Comparison of ENCODE assay signal across 9 cellular contexts in genomic region chr1:226457307-226457712, GRCh38. TPM values are rescaled to one million over a fixed set of nuclear protein-coding genes. Genes with fewer than 3 reads are reported as not detected.
DNase-seq lines count a peak whose midpoint lies in the region; ATAC-seq and TF ChIP-seq lines count a peak whose summit lies in the region.
"Had no signal": no experiment of that assay in that cellular context is flagged by ENCODE, and none has a peak within 500 bp of the region (broad histone marks: within the 10 kb centered on the region; RNA-seq: fewer than 3 reads in every experiment).

No MANE protein-coding gene starts in this region.

- H4K91ac ChIP-seq in trophoblast cell (ENCODE audit: low read depth, low read length): no peak overlapping the region

- no peak overlapping the region for H3K4me2 ChIP-seq in DOHH2 (ENCODE audit: low read length)
- no peak overlapping the region for H3K4me2 ChIP-seq in trophoblast cell (ENCODE audit: low read length)

- H4K8ac ChIP-seq in trophoblast cell (ENCODE audit: low read depth, low read length): no peak overlapping the region

- DNase-seq in RPMI8226: peak; percentile 24
- no peak for DNase-seq in progenitor cell of endocrine pancreas (ENCODE audit: low spot score, unreplicated experiment)
- no peak for DNase-seq in DMS153 treated with DMSO at 0.1 percent for 48 hours (lab: John Stamatoyannopoulos, UW; ENCODE audit: unreplicated experiment)
- no peak for DNase-seq in trophoblast cell
- no peak for DNase-seq in RKO (ENCODE audit: low spot score)
- DNase-seq: stimulated activated naive B cell treated with anti-CD40 and anti-IgM and Interleukin-4, amounts not matched to agents 10 μg/mL and 1 μg/mL and 100 μg/mL, for 72 hours had no signal

- H3K9me3 ChIP-seq in DOHH2 (ENCODE audit: control insufficient read depth, insufficient read depth, low read length): no peaks in the 10 kb centered on the region
- no peaks in the 10 kb centered on the region for H3K9me3 ChIP-seq in trophoblast cell (ENCODE audit: insufficient read depth, low read depth, low read length)

- no peaks in the 10 kb centered on the region for H3K36me3 Mint-ChIP-seq in activated naive CD4-positive, alpha-beta T cell treated with anti-CD3 and anti-CD28 coated beads, Interleukin-2, amount 50 U/mL, for 24 hours
- no peaks in the 10 kb centered on the region for H3K36me3 Mint-ChIP-seq in progenitor cell of endocrine pancreas (ENCODE audit: insufficient read depth)

- H3K4me1 ChIP-seq in DOHH2 (ENCODE audit: control insufficient read depth, low read length) (peaks cover 14% of the 10 kb centered on the region), trophoblast cell (ENCODE audit: control insufficient read depth in 1 of 2, insufficient read depth in 2 of 2, low read length in 2 of 2) (no peaks in the 10 kb centered on the region)

- no peak overlapping the region for H3K18ac ChIP-seq in trophoblast cell (ENCODE audit: low read length)

- H2BK120ac ChIP-seq in trophoblast cell (ENCODE audit: insufficient read depth, low read length, poor library complexity): no peak overlapping the region

- H3K4me3 Mint-ChIP-seq in activated naive CD4-positive, alpha-beta T cell treated with anti-CD3 and anti-CD28 coated beads, Interleukin-2, amount 50 U/mL, for 24 hours: peak overlapping the region; percentile 40
- no peak overlapping the region for H3K4me3 Mint-ChIP-seq in progenitor cell of endocrine pancreas (ENCODE audit: low read depth)

- no peak overlapping the region for H3K23ac ChIP-seq in trophoblast cell (ENCODE audit: low read length)

- H3F3A ChIP-seq in DOHH2 (ENCODE audit: control insufficient read depth, insufficient read depth): no peaks in the 10 kb centered on the region

- no peak for ATAC-seq in HG02938 (IDR thresholded peaks at IDR 0.05; ENCODE audit: unreplicated experiment)

- H3K14ac ChIP-seq in trophoblast cell (ENCODE audit: low read length): no peak overlapping the region

- H3K9me3 Mint-ChIP-seq in activated naive CD4-positive, alpha-beta T cell treated with anti-CD3 and anti-CD28 coated beads, Interleukin-2, amount 50 U/mL, for 24 hours: no peaks in the 10 kb centered on the region
- peaks cover 7% of the 10 kb centered on the region for H3K9me3 Mint-ChIP-seq in progenitor cell of endocrine pancreas (ENCODE audit: low read depth)

- TF ChIP-seq CTCF in DOHH2 (IDR thresholded peaks at IDR 0.05; ENCODE audit: low read depth, low read length, poor library complexity, severe bottlenecking) (peak; percentile 55), progenitor cell of endocrine pancreas (IDR thresholded peaks at IDR 0.05; ENCODE audit: unreplicated experiment) (peak; percentile 26)

- H2AFZ ChIP-seq in trophoblast cell (ENCODE audit: insufficient read depth, low read length, poor library complexity): no peak overlapping the region

- H2BK12ac ChIP-seq in trophoblast cell (ENCODE audit: low read length): no peak overlapping the region

- WGBS in trophoblast cell (ENCODE audit: extremely low coverage, insufficient coverage, insufficient read length): no CpG with 5 or more reads among the region's 14 CpGs

- no peak overlapping the region for H3K9ac ChIP-seq in trophoblast cell (ENCODE audit: low read length)

- no peaks in the 10 kb centered on the region for H4K20me1 ChIP-seq in DOHH2 (ENCODE audit: control insufficient read depth, insufficient read depth, low read depth, low read length)

- no peak overlapping the region for H2AK5ac ChIP-seq in trophoblast cell (ENCODE audit: low read length)

- peaks cover 14% of the 10 kb centered on the region for H3K4me1 Mint-ChIP-seq in activated naive CD4-positive, alpha-beta T cell treated with anti-CD3 and anti-CD28 coated beads, Interleukin-2, amount 50 U/mL, for 24 hours
- peaks cover 5% of the 10 kb centered on the region for H3K4me1 Mint-ChIP-seq in progenitor cell of endocrine pancreas (ENCODE audit: low read depth)

- no peaks in the 10 kb centered on the region for H3K79me1 ChIP-seq in trophoblast cell (ENCODE audit: low read length)

- H3K79me2 ChIP-seq in DOHH2 (ENCODE audit: control insufficient read depth, low read length): no peaks in the 10 kb centered on the region
- H3K79me2 ChIP-seq in trophoblast cell (ENCODE audit: control insufficient read depth, insufficient read depth, low read length, poor library complexity): no peaks in the 10 kb centered on the region

- H2BK5ac ChIP-seq in trophoblast cell (ENCODE audit: low read depth, low read length, poor library complexity): no peak overlapping the region

- H4K12ac ChIP-seq in trophoblast cell (ENCODE audit: low read depth, low read length): no peak overlapping the region

- H3K27me3 ChIP-seq in DOHH2 (ENCODE audit: control insufficient read depth, low read length) (no peaks in the 10 kb centered on the region), trophoblast cell (ENCODE audit: insufficient read depth, low read length) (no peaks in the 10 kb centered on the region)

- peaks cover 1% of the 10 kb centered on the region for H3K27me3 Mint-ChIP-seq in activated naive CD4-positive, alpha-beta T cell treated with anti-CD3 and anti-CD28 coated beads, Interleukin-2, amount 50 U/mL, for 24 hours
- H3K27me3 Mint-ChIP-seq in progenitor cell of endocrine pancreas: no peaks in the 10 kb centered on the region

- H3K9me2 ChIP-seq in DOHH2 (replicated peaks; ENCODE audit: control insufficient read depth, low read length): no peaks in the 10 kb centered on the region

- H3K36me3 ChIP-seq in DOHH2 (ENCODE audit: control insufficient read depth, low read length): no peaks in the 10 kb centered on the region
- H3K36me3 ChIP-seq in trophoblast cell (ENCODE audit: control insufficient read depth in 1 of 2, insufficient read depth in 2 of 2, low read length in 2 of 2): no peaks in the 10 kb centered on the region

- H3K4me3 ChIP-seq in DOHH2 (ENCODE audit: low read length) (no peak overlapping the region), trophoblast cell (ENCODE audit: low read depth, low read length) (no peak overlapping the region)

- H3K27ac Mint-ChIP-seq in activated naive CD4-positive, alpha-beta T cell treated with anti-CD3 and anti-CD28 coated beads, Interleukin-2, amount 50 U/mL, for 24 hours: no peak overlapping the region
- H3K27ac Mint-ChIP-seq in progenitor cell of endocrine pancreas: no peak overlapping the region
- H3K27ac Mint-ChIP-seq: stimulated activated naive B cell treated with anti-CD40 and anti-IgM and Interleukin-4, amounts not matched to agents 10 μg/mL and 1 μg/mL and 100 μg/mL, for 72 hours had no signal

- H3K27ac ChIP-seq in DOHH2 (ENCODE audit: low read depth, low read length) (no peak overlapping the region), trophoblast cell (ENCODE audit: low read depth, low read length) (no peak overlapping the region)

- no peak overlapping the region for H3K4ac ChIP-seq in trophoblast cell (ENCODE audit: low read depth, low read length)

RNA-seq across cellular contexts. Expression of gene PARP1, which starts 49.4 kb away (rescaled TPM):
- total RNA-seq in progenitor cell of endocrine pancreas: 153 and 159 TPM in 2 replicates
- 55.7 and 59.1 TPM in 2 replicates for polyA plus RNA-seq in trophoblast cell (2013)
